ENCODE assay signal across 16 cellular contexts in the genomic region with DNA sequence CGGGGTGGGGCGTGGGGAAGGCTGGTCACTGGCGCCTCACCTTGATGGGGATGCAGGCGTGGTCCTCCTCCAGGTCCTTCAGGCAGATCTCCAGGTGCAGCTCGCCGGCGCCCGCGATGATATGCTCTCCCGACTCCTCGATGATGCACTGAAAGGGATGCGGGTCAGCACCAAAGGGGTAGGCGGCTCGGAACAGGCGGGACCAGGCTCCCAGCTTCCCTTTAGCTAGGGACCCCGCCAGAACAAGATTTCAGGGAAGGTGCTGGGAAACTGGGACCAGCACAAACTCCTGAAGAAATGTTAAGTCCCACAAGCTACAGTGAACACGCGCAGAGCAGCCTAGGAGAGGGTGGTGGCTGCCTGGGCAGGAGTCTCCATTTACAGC. TPM values are rescaled to one million over a fixed set of nuclear protein-coding genes. Genes with fewer than 3 reads are reported as not detected.
A peak's percentile ranks its signal among the peaks of the same experiment; 100 is the strongest.
DNase-seq lines count a peak whose midpoint lies in the region; ATAC-seq and TF ChIP-seq lines count a peak whose summit lies in the region.
"Had no signal": no experiment of that assay in that cellular context is flagged by ENCODE, and none has a peak within 500 bp of the region (broad histone marks: within the 10 kb centered on the region; RNA-seq: fewer than 3 reads in every experiment).

No MANE protein-coding gene starts in this region.

- no peak overlapping the region for H3K4me3 Mint-ChIP-seq in activated naive CD4-positive, alpha-beta T cell treated with anti-CD3 and anti-CD28 coated beads for 36 hours
- H3K4me3 Mint-ChIP-seq in activated naive CD4-positive, alpha-beta T cell treated with anti-CD3 and anti-CD28 coated beads, Interleukin-2, amount 10 ng/mL, durations not matched to agents 7 days and 5 days = no peak overlapping the region
- H3K4me3 Mint-ChIP-seq in activated CD8-positive, alpha-beta T cell treated with anti-CD3 and anti-CD28 coated beads, Interleukin-2, amount 10 ng/mL, durations not matched to agents 7 days and 5 days = no peak overlapping the region
- H3K4me3 Mint-ChIP-seq in endothelial cell (ENCODE audit: unreplicated experiment) (no peak overlapping the region), type B pancreatic cell (no peak overlapping the region)

- H3K36me3 Mint-ChIP-seq in activated naive CD4-positive, alpha-beta T cell treated with anti-CD3 and anti-CD28 coated beads for 36 hours (ENCODE audit: low read depth) = peaks cover 65% of the 10 kb centered on the region
- H3K36me3 Mint-ChIP-seq in activated naive CD4-positive, alpha-beta T cell treated with anti-CD3 and anti-CD28 coated beads, Interleukin-2, amount 10 ng/mL, durations not matched to agents 7 days and 5 days = peaks cover 59% of the 10 kb centered on the region
- H3K36me3 Mint-ChIP-seq in activated CD8-positive, alpha-beta T cell treated with anti-CD3 and anti-CD28 coated beads, Interleukin-2, amount 10 ng/mL, durations not matched to agents 7 days and 5 days (ENCODE audit: low read depth) = peaks cover 79% of the 10 kb centered on the region
- H3K36me3 Mint-ChIP-seq in endothelial cell (ENCODE audit: low read depth, unreplicated experiment) = peaks cover 36% of the 10 kb centered on the region
- H3K36me3 Mint-ChIP-seq in type B pancreatic cell = peaks cover 28% of the 10 kb centered on the region

- peaks cover 85% of the 10 kb centered on the region for H3K36me3 ChIP-seq in PC-3 (ENCODE audit: low read depth, low read length)
- H3K36me3 ChIP-seq: uterus had no signal

- H3K27ac Mint-ChIP-seq in activated naive CD4-positive, alpha-beta T cell treated with anti-CD3 and anti-CD28 coated beads for 36 hours = peak overlapping the region; percentile 30
- no peak overlapping the region for H3K27ac Mint-ChIP-seq in activated naive CD4-positive, alpha-beta T cell treated with anti-CD3 and anti-CD28 coated beads, Interleukin-2, amount 10 ng/mL, durations not matched to agents 7 days and 5 days
- peak overlapping the region; percentile 34 for H3K27ac Mint-ChIP-seq in activated CD8-positive, alpha-beta T cell treated with anti-CD3 and anti-CD28 coated beads, Interleukin-2, amount 10 ng/mL, durations not matched to agents 7 days and 5 days
- H3K27ac Mint-ChIP-seq in endothelial cell (ENCODE audit: unreplicated experiment) = peak overlapping the region; percentile 36
- peak overlapping the region; percentile 73 for H3K27ac Mint-ChIP-seq in type B pancreatic cell

- H3K4me1 Mint-ChIP-seq in activated naive CD4-positive, alpha-beta T cell treated with anti-CD3 and anti-CD28 coated beads for 36 hours (ENCODE audit: low read depth) = peaks cover 39% of the 10 kb centered on the region
- H3K4me1 Mint-ChIP-seq in activated naive CD4-positive, alpha-beta T cell treated with anti-CD3 and anti-CD28 coated beads, Interleukin-2, amount 10 ng/mL, durations not matched to agents 7 days and 5 days = peaks cover 31% of the 10 kb centered on the region
- H3K4me1 Mint-ChIP-seq in activated CD8-positive, alpha-beta T cell treated with anti-CD3 and anti-CD28 coated beads, Interleukin-2, amount 10 ng/mL, durations not matched to agents 7 days and 5 days (ENCODE audit: low read depth) = peaks cover 34% of the 10 kb centered on the region
- H3K4me1 Mint-ChIP-seq in endothelial cell (ENCODE audit: unreplicated experiment) (peaks cover 12% of the 10 kb centered on the region), type B pancreatic cell (ENCODE audit: unreplicated experiment) (peaks cover 21% of the 10 kb centered on the region)

- TF ChIP-seq CTCF in endothelial cell (IDR thresholded peaks at IDR 0.05; ENCODE audit: unreplicated experiment) = no peak
- no peak for TF ChIP-seq CTCF in type B pancreatic cell (conservative IDR thresholded peaks at IDR 0.05)
- TF ChIP-seq CTCF in PC-3 (conservative IDR thresholded peaks at IDR 0.05; ENCODE audit: low read depth, low read length) = no peak

- H3K27me3 Mint-ChIP-seq in activated naive CD4-positive, alpha-beta T cell treated with anti-CD3 and anti-CD28 coated beads for 36 hours (ENCODE audit: low read depth) = no peaks in the 10 kb centered on the region
- no peaks in the 10 kb centered on the region for H3K27me3 Mint-ChIP-seq in activated naive CD4-positive, alpha-beta T cell treated with anti-CD3 and anti-CD28 coated beads, Interleukin-2, amount 10 ng/mL, durations not matched to agents 7 days and 5 days
- no peaks in the 10 kb centered on the region for H3K27me3 Mint-ChIP-seq in activated CD8-positive, alpha-beta T cell treated with anti-CD3 and anti-CD28 coated beads, Interleukin-2, amount 10 ng/mL, durations not matched to agents 7 days and 5 days (ENCODE audit: low read depth)
- H3K27me3 Mint-ChIP-seq in endothelial cell (ENCODE audit: unreplicated experiment) (peaks cover 21% of the 10 kb centered on the region), type B pancreatic cell (no peaks in the 10 kb centered on the region)
- H3K27me3 Mint-ChIP-seq: naive B cell had no signal

- H3K9me3 Mint-ChIP-seq in activated naive CD4-positive, alpha-beta T cell treated with anti-CD3 and anti-CD28 coated beads for 36 hours = no peaks in the 10 kb centered on the region
- no peaks in the 10 kb centered on the region for H3K9me3 Mint-ChIP-seq in activated naive CD4-positive, alpha-beta T cell treated with anti-CD3 and anti-CD28 coated beads, Interleukin-2, amount 10 ng/mL, durations not matched to agents 7 days and 5 days
- no peaks in the 10 kb centered on the region for H3K9me3 Mint-ChIP-seq in activated CD8-positive, alpha-beta T cell treated with anti-CD3 and anti-CD28 coated beads, Interleukin-2, amount 10 ng/mL, durations not matched to agents 7 days and 5 days (ENCODE audit: insufficient read depth)
- H3K9me3 Mint-ChIP-seq in endothelial cell (ENCODE audit: unreplicated experiment) = no peaks in the 10 kb centered on the region
- no peaks in the 10 kb centered on the region for H3K9me3 Mint-ChIP-seq in type B pancreatic cell

- POLR2A ChIA-PET in activated CD8-positive, alpha-beta T cell treated with anti-CD3 and anti-CD28 coated beads, Interleukin-2, amount 10 ng/mL, durations not matched to agents 7 days and 5 days (lab: Charles Lee) = interaction anchor here (0.6 kb wide), 1 partner anchor 27 kb away, joined by 4 read pairs; no protein-coding TSS in a partner anchor
- POLR2A ChIA-PET in PC-3 (lab: Charles Lee; ENCODE audit: unreplicated experiment) = no interaction called here

- no TSS peak for BruUV-seq in PC-3 (replicated peaks; lab: Mats Ljungman, UMichigan)

- H3K9me3 ChIP-seq in PC-3 (ENCODE audit: low read length) = no peaks in the 10 kb centered on the region
- H3K9me3 ChIP-seq: uterus had no signal

- peaks cover 85% of the 10 kb centered on the region for H4K20me1 ChIP-seq in PC-3 (ENCODE audit: low read length)

- DNase-seq in activated naive CD4-positive, alpha-beta T cell treated with anti-CD3 and anti-CD28 coated beads for 36 hours = no peak
- DNase-seq in activated naive CD4-positive, alpha-beta T cell treated with anti-CD3 and anti-CD28 coated beads, Interleukin-2, amount 10 ng/mL, durations not matched to agents 7 days and 5 days = no peak
- DNase-seq in activated CD8-positive, alpha-beta T cell treated with anti-CD3 and anti-CD28 coated beads, Interleukin-2, amount 10 ng/mL, durations not matched to agents 7 days and 5 days = no peak
- DNase-seq in endothelial cell (ENCODE audit: low spot score) = no peak
- DNase-seq in type B pancreatic cell (ENCODE audit: extremely low spot score, unreplicated experiment) = no peak
- no peak for DNase-seq in PC-3
- DNase-seq in DMS79 (lab: John Stamatoyannopoulos, UW) = no peak
- DNase-seq in central memory CD4-positive, alpha-beta T cell = no peak
- DNase-seq: naive B cell; NCI-H2029; NCI-H526 treated with DMSO at 0.1 percent for 48 hours; stimulated activated naive CD4-positive, alpha-beta T cell treated with Interleukin-2 at 50 U/mL for 16 hours; uterus had no signal

- H3K27me3 ChIP-seq in PC-3 (ENCODE audit: low read length) = no peaks in the 10 kb centered on the region
- H3K27me3 ChIP-seq: uterus had no signal

- no peak overlapping the region for H2AFZ ChIP-seq in PC-3 (ENCODE audit: low read length)

- H3K4me3 ChIP-seq in PC-3 (ENCODE audit: low read length) = no peak overlapping the region
- H3K4me3 ChIP-seq: uterus had no signal

- no peak overlapping the region for H3K4me2 ChIP-seq in PC-3 (ENCODE audit: low read length)

- CTCF ChIA-PET in activated naive CD4-positive, alpha-beta T cell treated with anti-CD3 and anti-CD28 coated beads for 36 hours (lab: Charles Lee) = interaction anchor here (1.4 kb wide), 1 partner anchor 8 kb away, joined by 10 read pairs; no protein-coding TSS in a partner anchor
- CTCF ChIA-PET in activated naive CD4-positive, alpha-beta T cell treated with anti-CD3 and anti-CD28 coated beads, Interleukin-2, amount 10 ng/mL, durations not matched to agents 7 days and 5 days (lab: Charles Lee) = no interaction called here
- CTCF ChIA-PET in activated CD8-positive, alpha-beta T cell treated with anti-CD3 and anti-CD28 coated beads, Interleukin-2, amount 10 ng/mL, durations not matched to agents 7 days and 5 days (lab: Charles Lee) = no interaction called here
- CTCF ChIA-PET in PC-3 (lab: Charles Lee) = no interaction called here

- no peak overlapping the region for H3K9ac ChIP-seq in PC-3 (ENCODE audit: low read length)

- no peaks in the 10 kb centered on the region for H3K9me2 ChIP-seq in PC-3 (replicated peaks; ENCODE audit: low read length)

- H3K79me2 ChIP-seq in PC-3 (ENCODE audit: low read length) = peaks cover 60% of the 10 kb centered on the region

- intact Hi-C loops in activated naive CD4-positive, alpha-beta T cell treated with anti-CD3 and anti-CD28 coated beads for 36 hours (cut with micrococcal nuclease) = no loop called here
- intact Hi-C loops in PC-3 (cut with micrococcal nuclease) = no loop called here

- H3F3A ChIP-seq in PC-3 (ENCODE audit: low read length, unreplicated experiment) = peaks cover 3% of the 10 kb centered on the region

- ATAC-seq in activated CD8-positive, alpha-beta T cell treated with anti-CD3 and anti-CD28 coated beads, Interleukin-2, amount 10 ng/mL, durations not matched to agents 7 days and 5 days = no peak
- no peak for ATAC-seq in PC-3
- ATAC-seq: activated CD4-positive, CD25-positive, alpha-beta regulatory T cell treated with anti-CD3 and anti-CD28 coated beads, Interleukin-2, amount 50 U/mL, for 24 hours; left lobe of liver; right cardiac atrium had no signal

- H3K4me1 ChIP-seq in PC-3 (ENCODE audit: insufficient read depth, low read length) = peaks cover 10% of the 10 kb centered on the region

- H3K27ac ChIP-seq in PC-3 (ENCODE audit: low read length) = no peak overlapping the region
- H3K27ac ChIP-seq: uterus had no signal

RNA-seq across cellular contexts. Expression of a gene that starts 6.0 kb away (rescaled TPM):
- 1,000 to 10,000 TPM; 3,747 to 3,914 TPM for total RNA-seq in activated naive CD4-positive, alpha-beta T cell treated with anti-CD3 and anti-CD28 coated beads for 36 hours
- total RNA-seq in activated CD8-positive, alpha-beta T cell treated with anti-CD3 and anti-CD28 coated beads, Interleukin-2, amount 10 ng/mL, durations not matched to agents 7 days and 5 days = 1,000 to 10,000 TPM; 1,524 to 1,558 TPM
- total RNA-seq in endothelial cell (ENCODE audit: unreplicated experiment) = 2,896 TPM
- 2,827 and 2,929 TPM in 2 replicates for total RNA-seq in type B pancreatic cell (ENCODE audit: low replicate concordance)
- total RNA-seq in PC-3 (2014; rRNA removed) = 1,124 and 1,170 TPM in 2 replicates

RNA-seq across cellular contexts. Expression of a gene that starts 8.4 kb away (rescaled TPM):
- total RNA-seq in activated naive CD4-positive, alpha-beta T cell treated with anti-CD3 and anti-CD28 coated beads for 36 hours = 10 to 100 TPM; 19.3 to 19.6 TPM
- 10 to 100 TPM; 43.0 to 44.9 TPM for total RNA-seq in activated CD8-positive, alpha-beta T cell treated with anti-CD3 and anti-CD28 coated beads, Interleukin-2, amount 10 ng/mL, durations not matched to agents 7 days and 5 days
- total RNA-seq in endothelial cell (ENCODE audit: unreplicated experiment) (316 TPM), type B pancreatic cell (ENCODE audit: low replicate concordance) (83.5 and 93.0 TPM in 2 replicates), PC-3 (2014; rRNA removed) (94.2 and 155 TPM in 2 replicates)

RNA-seq across cellular contexts. Expression of a gene that starts 28.3 kb away (rescaled TPM):
- total RNA-seq in activated naive CD4-positive, alpha-beta T cell treated with anti-CD3 and anti-CD28 coated beads for 36 hours = 10 to 100 TPM; 16.1 to 20.1 TPM
- 10 to 100 TPM; 34.2 to 35.6 TPM for total RNA-seq in activated CD8-positive, alpha-beta T cell treated with anti-CD3 and anti-CD28 coated beads, Interleukin-2, amount 10 ng/mL, durations not matched to agents 7 days and 5 days
- 41.2 TPM for total RNA-seq in endothelial cell (ENCODE audit: unreplicated experiment)
- total RNA-seq in type B pancreatic cell (ENCODE audit: low replicate concordance) = 39.8 and 42.3 TPM in 2 replicates
- total RNA-seq in PC-3 (2014; rRNA removed) = 21.0 and 26.5 TPM in 2 replicates

RNA-seq across cellular contexts. Expression of a gene that starts 46.4 kb away (rescaled TPM):
- total RNA-seq in activated naive CD4-positive, alpha-beta T cell treated with anti-CD3 and anti-CD28 coated beads for 36 hours = not detected
- total RNA-seq in activated CD8-positive, alpha-beta T cell treated with anti-CD3 and anti-CD28 coated beads, Interleukin-2, amount 10 ng/mL, durations not matched to agents 7 days and 5 days = not detected
- total RNA-seq in endothelial cell (ENCODE audit: unreplicated experiment) (1.4 TPM), type B pancreatic cell (ENCODE audit: low replicate concordance) (0.65 TPM in 1 of 2 replicates, not detected in the other), PC-3 (2014; rRNA removed) (not detected in 2 replicates)
- total RNA-seq: left lobe of liver had no signal
